Comparison of ENCODE assay signal across 19 cellular contexts in genomic region chr6:84362180-84362821, GRCh38.
"Had no signal": no experiment of that assay in that cellular context is flagged by ENCODE, and none has a peak within 500 bp of the region (broad histone marks: within the 10 kb centered on the region; RNA-seq: fewer than 3 reads in every experiment).

No MANE protein-coding gene starts in this region.

- ATAC-seq: left colon; naive thymus-derived CD4-positive, alpha-beta T cell; stimulated activated effector memory CD8-positive, alpha-beta T cell treated with anti-CD3 and anti-CD28 coated beads, Interleukin-12 subunit alpha, Interleukin-12 subunit beta, amount 100 ng/mL, for 72 hours; stimulated activated naive CD8-positive, alpha-beta T cell treated with anti-CD3 and anti-CD28 coated beads, Interleukin-15, Interleukin-2, amounts not matched to agents 100 U/mL and 50 U/mL, for 24 hours had no signal

- FAIRE-seq: endometrium, urothelium cell line had no signal

- H3K27ac ChIP-seq: epithelial cell of prostate, esophagus muscularis mucosa, neutrophil, right atrium auricular region, suprapubic skin, thyroid gland had no signal

- H3K9me3 ChIP-seq: esophagus muscularis mucosa, neutrophil, right atrium auricular region, suprapubic skin, thyroid gland had no signal

- H3K36me3 ChIP-seq: esophagus muscularis mucosa, neutrophil, right atrium auricular region, suprapubic skin, thyroid gland had no signal

- H3K4me1 ChIP-seq: esophagus muscularis mucosa, right atrium auricular region, thyroid gland had no signal

- H3K4me3 ChIP-seq: esophagus muscularis mucosa, right atrium auricular region, suprapubic skin, thyroid gland had no signal

- DNase-seq: effector memory CD4-positive, alpha-beta T cell; foreskin melanocyte; head of caudate nucleus; hippocampal formation; left colon; mammary epithelial cell; naive thymus-derived CD4-positive, alpha-beta T cell; stimulated activated CD4-positive, alpha-beta T cell treated with anti-CD3 and anti-CD28 coated beads, Interleukin-4, amount 100 ng/mL, for 1 hour; stimulated activated CD8-positive, alpha-beta memory T cell treated with anti-CD3 and anti-CD28 coated beads, Interleukin-4, amount 100 ng/mL, for 48 hours; stimulated activated naive CD8-positive, alpha-beta T cell treated with anti-CD3 and anti-CD28 coated beads, Interleukin-15, Interleukin-2, amounts not matched to agents 100 U/mL and 50 U/mL, for 24 hours; thyroid gland had no signal

- H3K27me3 ChIP-seq: esophagus muscularis mucosa, neutrophil, right atrium auricular region, suprapubic skin, thyroid gland had no signal
